Comparison of ENCODE assay signal across 9 cellular contexts in genomic region chr10:32983333-32983909, GRCh38. TPM values are rescaled to one million over a fixed set of nuclear protein-coding genes. Genes with fewer than 3 reads are reported as not detected.
DNase-seq lines count a peak whose midpoint lies in the region; ATAC-seq and TF ChIP-seq lines count a peak whose summit lies in the region.
"Had no signal": no experiment of that assay in that cellular context is flagged by ENCODE, and none has a peak within 500 bp of the region (broad histone marks: within the 10 kb centered on the region; RNA-seq: fewer than 3 reads in every experiment).

No MANE protein-coding gene starts in this region.

- dilution Hi-C loops in IMR-90 (cut with HindIII; ENCODE audit: low sequenced_read_pairs, unreplicated experiment), result no loop called here

- H3K27ac ChIP-seq in IMR-90 (ENCODE audit: insufficient read depth, low read length) (peak overlapping the region; percentile 83), brain microvascular endothelial cell (peak overlapping the region; percentile 98), muscle layer of duodenum (ENCODE audit: low read length) (peak overlapping the region; percentile 18)

- TF ChIP-seq RAD21 in IMR-90 (IDR thresholded peaks at IDR 0.05; ENCODE audit: low read length), result peak; percentile 22; the same call in 1 of the 2 replicates

- peak; percentile 54 for ATAC-seq in IMR-90 (ENCODE audit: low read depth)
- ATAC-seq: sciatic nerve had no signal

- peak; percentile 82 for TF ChIP-seq POLR2A in IMR-90 (IDR thresholded peaks at IDR 0.05; ENCODE audit: low read depth, low read length)

- H3K4me1 ChIP-seq in IMR-90 (ENCODE audit: control insufficient read depth, insufficient read depth, low read length) (peaks cover 25% of the 10 kb centered on the region), muscle layer of duodenum (ENCODE audit: control insufficient read depth in 1 of 2, insufficient read depth in 2 of 2, low read length in 2 of 2) (peaks cover 3 to 4% of the 10 kb centered on the region in 2 donors)

- CTCF ChIA-PET in IMR-90 (lab: Yijun Ruan, JAX), result interaction anchor here (1.2 to 1.7 kb wide), 2 partner anchors 19 to 25 kb away, joined by 4 to 5 read pairs; no protein-coding TSS in a partner anchor

- BruUV-seq in IMR-90 (replicated peaks; lab: Mats Ljungman, UMichigan), result no TSS peak

- POLR2A ChIA-PET in IMR-90 (lab: Charles Lee; ENCODE audit: unreplicated experiment), result interaction anchor here (1.1 kb wide), 1 partner anchor 24 kb away, joined by 3 read pairs; no protein-coding TSS in a partner anchor

- H3K27me3 ChIP-seq in IMR-90 (ENCODE audit: control insufficient read depth, insufficient read depth, low read length), result no peaks in the 10 kb centered on the region
- no peaks in the 10 kb centered on the region for H3K27me3 ChIP-seq in brain microvascular endothelial cell (replicated peaks)
- H3K27me3 ChIP-seq in muscle layer of duodenum (ENCODE audit: low read depth, low read length), result no peaks in the 10 kb centered on the region

- peak overlapping the region; percentile 75; the same call in 2 of the 3 replicates for H2BK15ac ChIP-seq in IMR-90 (ENCODE audit: low read depth, low read length)

- no peak overlapping the region for H3K4me3 ChIP-seq in IMR-90 (ENCODE audit: insufficient read depth, low read depth, low read length)
- peak overlapping the region; percentile 3 for H3K4me3 ChIP-seq in brain microvascular endothelial cell (ENCODE audit: low read depth, low read length)
- H3K4me3 ChIP-seq in muscle layer of duodenum (ENCODE audit: low read depth in 1 of 2, low read length in 2 of 2), result no peak overlapping the region

- intact Hi-C loops in IMR-90 (cut with micrococcal nuclease), result no loop called here

- peak overlapping the region; percentile 43 for H3K4me2 ChIP-seq in IMR-90 (ENCODE audit: low read depth, low read length)

- H3K79me1 ChIP-seq in IMR-90 (ENCODE audit: low read depth in 1 of 2, low read length in 2 of 2), result peaks cover 11 to 29% of the 10 kb centered on the region in 2 experiments; a peak in 3 of 4 replicates

- H3K9me3 ChIP-seq in IMR-90 (ENCODE audit: control insufficient read depth, insufficient read depth, low read length) (no peaks in the 10 kb centered on the region), muscle layer of duodenum (ENCODE audit: control insufficient read depth in 1 of 2, low read length in 2 of 2) (no peaks in the 10 kb centered on the region)

- H4K5ac ChIP-seq in IMR-90 (ENCODE audit: low read depth, low read length), result peak overlapping the region; percentile 72

- no CpG with 5 or more reads among the region's 3 CpGs for WGBS in IMR-90 (ENCODE audit: extremely low coverage in 2 of 2, insufficient read length in 1 of 2), 2 experiments

- H4K20me1 ChIP-seq in IMR-90 (ENCODE audit: insufficient read depth, low read length), result no peaks in the 10 kb centered on the region

- H2BK20ac ChIP-seq in IMR-90 (ENCODE audit: low read depth, low read length), result peak overlapping the region; percentile 89

- peak overlapping the region; percentile 61 to 90; a peak in 3 of 4 replicates for H4K8ac ChIP-seq in IMR-90 (ENCODE audit: low read depth in 2 of 2, low read length in 2 of 2)

- peak overlapping the region; percentile 91 for H3K56ac ChIP-seq in IMR-90 (ENCODE audit: extremely low read depth, insufficient read depth, low read length)

- TF ChIP-seq CTCF in IMR-90 (conservative IDR thresholded peaks at IDR 0.05; ENCODE audit: low read depth, low read length), result no peak
- no peak for TF ChIP-seq CTCF in brain microvascular endothelial cell (IDR thresholded peaks at IDR 0.05; ENCODE audit: low read depth, low read length, missing control alignments)

- H2AK9ac ChIP-seq in IMR-90 (replicated peaks; ENCODE audit: low read depth, low read length, poor library complexity), result peak overlapping the region; percentile 78

- peak overlapping the region; percentile 62 for H3K14ac ChIP-seq in IMR-90 (replicated peaks; ENCODE audit: low read depth, low read length)

- H3K9me1 ChIP-seq in IMR-90 (ENCODE audit: insufficient read depth, low read length), result peaks cover 14% of the 10 kb centered on the region

- H2AFZ ChIP-seq in IMR-90 (replicated peaks; ENCODE audit: low read length, poor library complexity), result no peak overlapping the region

- peak overlapping the region; percentile 66 for H3K18ac ChIP-seq in IMR-90 (ENCODE audit: low read depth, low read length)

- peak overlapping the region; percentile 89 for H3K4ac ChIP-seq in IMR-90 (ENCODE audit: low read depth, low read length)

- H2BK5ac ChIP-seq in IMR-90 (ENCODE audit: low read depth, low read length, poor library complexity, severe bottlenecking), result peak overlapping the region; percentile 91

- H3K9ac ChIP-seq in IMR-90 (ENCODE audit: low read depth, low read length), result peak overlapping the region; percentile 26

- H2AK5ac ChIP-seq in IMR-90 (ENCODE audit: low read depth, low read length), result peak overlapping the region; percentile 73

- peak; percentile 77 for DNase-seq in AG20443 (ENCODE audit: low spot score)
- DNase-seq in IMR-90, result peak; percentile 97
- peak; percentile 94 for DNase-seq in brain microvascular endothelial cell
- DNase-seq in NCI-H774 (lab: John Stamatoyannopoulos, UW), result no peak
- DNase-seq in pons (ENCODE audit: low spot score), result no peak
- no peak for DNase-seq in NCI-H524 treated with DMSO at 0.1 percent for 48 hours (lab: John Stamatoyannopoulos, UW)
- no peak for DNase-seq in NCI-H510A treated with DMSO at 0.1 percent for 48 hours (lab: John Stamatoyannopoulos, UW)

- H3K23ac ChIP-seq in IMR-90 (ENCODE audit: low read depth, low read length), result peak overlapping the region; percentile 29; the same call in 1 of the 2 replicates

- in situ Hi-C loops in IMR-90 (cut with MboI; ENCODE audit: low sequenced_read_pairs), result no loop called here
- in situ Hi-C loops in brain microvascular endothelial cell (cut with HindIII; ENCODE audit: low pct_ligation_motif_present, low sequenced_read_pairs), result no loop called here

- H4K91ac ChIP-seq in IMR-90 (ENCODE audit: insufficient read depth, low read depth, low read length), result peak overlapping the region; percentile 96

- no peaks in the 10 kb centered on the region for H3K36me3 ChIP-seq in IMR-90 (ENCODE audit: control insufficient read depth, insufficient read depth, low read length)
- no peaks in the 10 kb centered on the region for H3K36me3 ChIP-seq in brain microvascular endothelial cell (replicated peaks)
- H3K36me3 ChIP-seq in muscle layer of duodenum (ENCODE audit: control insufficient read depth in 1 of 2, insufficient read depth in 2 of 2, low read length in 2 of 2), result peaks cover 0 to 11% of the 10 kb centered on the region in 2 donors

- H2BK120ac ChIP-seq in IMR-90 (ENCODE audit: low read depth, low read length), result peak overlapping the region; percentile 88

TF ChIP-seq in IMR-90, 13 proteins besides CTCF, POLR2A, EP300 and RAD21:
- TF ChIP-seq MAZ (IDR thresholded peaks at IDR 0.05; ENCODE audit: borderline replicate concordance, low read depth, low read length), result peak; percentile 45; the same call in 1 of the 2 replicates
- peak; percentile 55 for TF ChIP-seq BHLHE40 (IDR thresholded peaks at IDR 0.05; ENCODE audit: low read depth, low read length)
- TF ChIP-seq CEBPB (IDR thresholded peaks at IDR 0.05; ENCODE audit: low read depth, low read length), result no peak
- peak; percentile 94 for TF ChIP-seq FOS (IDR thresholded peaks at IDR 0.05; ENCODE audit: low read depth, low read length)
- TF ChIP-seq SMC3 (IDR thresholded peaks at IDR 0.05; ENCODE audit: low read depth, low read length), result no peak
- TF ChIP-seq RFX5 (IDR thresholded peaks at IDR 0.05; ENCODE audit: low read depth, low read length), result no peak
- peak; percentile 31 for TF ChIP-seq RCOR1 (IDR thresholded peaks at IDR 0.05; ENCODE audit: insufficient replicate concordance, low read length)

RNA-seq across cellular contexts. Expression of gene ITGB1, which starts 25.4 kb away (rescaled TPM):
- 1,331 and 2,388 TPM in 2 replicates for total RNA-seq in IMR-90 (2012; rRNA removed)
- 1,631 and 2,066 TPM in 2 replicates for polyA plus RNA-seq in IMR-90 (2012; rRNA removed)
- 248 and 281 TPM in 2 replicates for polyA plus RNA-seq in IMR-90 (2012; cell fraction: cytosol; rRNA removed)
- polyA plus RNA-seq in IMR-90 (2012; cell fraction: nucleus; rRNA removed; ENCODE audit: low replicate concordance), result 53.9 and 506 TPM in 2 replicates

Comparison
In these comparisons a context has a peak if more than half of its experiments do, and no peak if none do; other contexts are left out.
1. DNase-seq: peak in AG20443 (single experiment), IMR-90 (single experiment) and brain microvascular endothelial cell (single experiment); none in NCI-H774 (single experiment), pons (single experiment), NCI-H524 treated with DMSO at 0.1 percent for 48 hours (single experiment) and NCI-H510A treated with DMSO at 0.1 percent for 48 hours (single experiment).
2. H3K27ac ChIP-seq: peak in every context shown above with its lines; median percentile 98 in brain microvascular endothelial cell; 83 in IMR-90; 18 in muscle layer of duodenum.